23 cellular contexts compared by ENCODE assay signal in the genomic region with DNA sequence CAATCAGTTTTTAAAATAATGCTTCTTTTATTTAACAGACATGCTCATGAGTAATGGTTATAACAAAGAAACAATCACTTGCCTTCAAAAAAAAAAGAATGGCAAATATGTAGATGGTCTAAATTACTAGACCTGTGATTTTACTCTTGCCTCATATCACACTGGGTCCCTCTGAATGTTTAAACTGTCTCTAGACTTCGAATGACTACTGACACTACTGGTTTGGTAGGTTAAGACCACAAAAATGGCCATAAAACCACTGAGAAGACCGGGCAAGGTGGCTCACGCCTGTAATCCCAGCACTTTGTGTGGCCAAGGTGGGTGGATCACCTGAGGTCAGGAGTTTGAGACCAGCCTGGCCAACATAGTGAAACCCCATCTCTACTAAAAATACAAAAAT. TPM values are rescaled to one million over a fixed set of nuclear protein-coding genes. Genes with fewer than 3 reads are reported as not detected.
"Had no signal": no experiment of that assay in that cellular context is flagged by ENCODE, and none has a peak within 500 bp of the region (broad histone marks: within the 10 kb centered on the region; RNA-seq: fewer than 3 reads in every experiment).

No MANE protein-coding gene starts in this region.

- H3K27me3 ChIP-seq: ascending aorta, breast epithelium, gastrocnemius medialis, neural progenitor cell, ovary, spleen, thyroid gland had no signal

- H3K4me3 Mint-ChIP-seq: activated T-helper 17 cell treated with anti-CD3 and anti-CD28 coated beads, Interleukin-2, amount 50 U/mL, for 72 hours; neural progenitor cell had no signal

- H3K9me3 Mint-ChIP-seq: activated T-helper 17 cell treated with anti-CD3 and anti-CD28 coated beads, Interleukin-2, amount 50 U/mL, for 72 hours; naive B cell; neural progenitor cell had no signal

- H3K27ac Mint-ChIP-seq: activated T-helper 17 cell treated with anti-CD3 and anti-CD28 coated beads, Interleukin-2, amount 50 U/mL, for 72 hours; neural progenitor cell had no signal

- DNase-seq: activated CD4-positive, alpha-beta T cell treated with anti-CD3 and anti-CD28 coated beads for 1 hour; activated naive CD4-positive, alpha-beta T cell; cerebellar nuclear complex; cortex of kidney; gastrocnemius medialis; head of caudate nucleus; mucosa of descending colon; naive B cell; ovary; spleen; stimulated activated CD4-positive, alpha-beta T cell treated with anti-CD3 and anti-CD28 coated beads, Interleukin-4, amount 100 ng/mL, for 4 hours; stimulated activated naive CD4-positive, alpha-beta T cell; T-helper 2 cell; thyroid gland had no signal

- H3K9me3 ChIP-seq: ascending aorta, breast epithelium, gastrocnemius medialis, mucosa of descending colon, ovary, spleen, thyroid gland had no signal

- H3K27ac ChIP-seq: ascending aorta, gastrocnemius medialis, ovary, spleen, thyroid gland, VCaP had no signal

- H3K4me3 ChIP-seq: ascending aorta, breast epithelium, gastrocnemius medialis, lung, mucosa of descending colon, neural progenitor cell, ovary, spleen, thyroid gland had no signal

- H3K36me3 ChIP-seq: ascending aorta, breast epithelium, gastrocnemius medialis, neural progenitor cell, ovary, spleen, thyroid gland had no signal

- H3K36me3 Mint-ChIP-seq: naive B cell, neural progenitor cell had no signal

- H3K9ac ChIP-seq: neural progenitor cell had no signal

- H3K27me3 Mint-ChIP-seq: activated T-helper 17 cell treated with anti-CD3 and anti-CD28 coated beads, Interleukin-2, amount 50 U/mL, for 72 hours; naive B cell had no signal

- ATAC-seq: activated T-helper 17 cell treated with anti-CD3 and anti-CD28 coated beads, Interleukin-2, amount 50 U/mL, for 72 hours; esophagus mucosa; gastrocnemius medialis; mucosa of descending colon; sciatic nerve had no signal

- H2AFZ ChIP-seq: neural progenitor cell had no signal

RNA-seq across cellular contexts. Expression of gene ADGRF3, which starts 5.8 kb away (rescaled TPM):
- total RNA-seq: ascending aorta, gastrocnemius medialis, sciatic nerve, subcutaneous adipose tissue had no signal
